9 cellular contexts compared by ENCODE assay signal in the genomic region with DNA sequence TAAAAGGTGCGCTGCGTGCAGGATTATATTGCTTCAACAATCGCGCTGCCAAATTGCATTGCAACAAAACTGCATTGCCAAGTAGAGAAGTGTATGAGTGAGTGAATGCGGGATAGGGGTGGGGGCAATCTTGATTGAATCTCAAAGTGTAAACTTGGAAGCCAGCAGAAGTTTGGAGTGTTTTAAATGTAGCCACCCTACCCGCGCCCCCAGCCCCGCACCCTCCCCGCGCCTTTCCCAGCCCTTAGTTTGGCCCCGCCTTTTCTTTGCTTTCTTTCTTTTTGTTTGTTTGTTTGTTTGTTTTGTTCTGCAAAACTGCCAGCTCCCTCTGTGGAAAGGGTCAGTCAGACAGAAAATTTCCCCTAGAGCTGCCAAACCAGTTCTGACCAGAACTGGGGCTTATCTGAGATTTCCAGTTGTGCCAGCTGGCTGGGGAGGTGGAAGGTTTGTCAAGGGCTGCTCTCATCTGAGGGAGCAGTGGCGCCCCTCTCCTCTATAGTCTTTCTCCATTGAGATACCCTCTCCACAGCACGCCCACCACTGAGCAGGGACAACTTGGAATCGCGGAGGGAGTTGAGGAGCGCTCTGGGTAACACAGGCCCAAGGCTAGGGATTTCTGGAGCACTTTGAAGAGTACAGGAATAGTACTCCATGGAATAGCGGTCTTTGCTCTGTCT. TPM values are rescaled to one million over a fixed set of nuclear protein-coding genes. Genes with fewer than 3 reads are reported as not detected.
DNase-seq lines count a peak whose midpoint lies in the region; ATAC-seq, FAIRE-seq and TF ChIP-seq lines count a peak whose summit lies in the region.
"Had no signal": no experiment of that assay in that cellular context is flagged by ENCODE, and none has a peak within 500 bp of the region (broad histone marks: within the 10 kb centered on the region; RNA-seq: fewer than 3 reads in every experiment).

No MANE protein-coding gene starts in this region.

- CTCF ChIA-PET in A549 (lab: Yijun Ruan, JAX) = no interaction called here

- peak overlapping the region; percentile 66 for H3K4me2 ChIP-seq in A549

- H3K27me3 ChIP-seq in HUES64 (ENCODE audit: insufficient read depth, low read length) (no peaks in the 10 kb centered on the region), mononuclear cell (ENCODE audit: insufficient read depth, low read length) (no peaks in the 10 kb centered on the region), aorta (ENCODE audit: control insufficient read depth in 1 of 2, insufficient read depth in 2 of 2, low read length in 1 of 2) (no peaks in the 10 kb centered on the region)

- intact Hi-C loops in aorta (cut with DNase I) = loop anchor here in 1 of 2 donors (5.0 kb wide), 2 partner anchors 35 to 95 kb away; no protein-coding TSS in a partner anchor

- no peaks in the 10 kb centered on the region for H3K4me1 ChIP-seq in A549
- no peaks in the 10 kb centered on the region for H3K4me1 ChIP-seq in HUES64 (ENCODE audit: insufficient read depth, low read length)
- peaks cover 17% of the 10 kb centered on the region for H3K4me1 ChIP-seq in mononuclear cell (ENCODE audit: insufficient read depth, low read length)
- peaks cover 1 to 8% of the 10 kb centered on the region in 2 donors for H3K4me1 ChIP-seq in aorta (ENCODE audit: control insufficient read depth in 1 of 2, insufficient read depth in 2 of 2, low read length in 2 of 2)

- TF ChIP-seq CTCF in A549 (IDR thresholded peaks at IDR 0.05) = no peak

- no peak for ATAC-seq in A549
- no peak for ATAC-seq in central memory CD8-positive, alpha-beta T cell (replicated peaks; ENCODE audit: extremely low read depth, poor library complexity, severe bottlenecking)
- ATAC-seq in aorta (ENCODE audit: low FRiP score) = no peak

- TF ChIP-seq POLR2A in A549 (IDR thresholded peaks at IDR 0.05; ENCODE audit: low read length) = no peak

- peak overlapping the region; percentile 38; the same call in 1 of the 3 replicates for H3K4me3 ChIP-seq in A549
- H3K4me3 ChIP-seq in HUES64 (ENCODE audit: low read length) = peak overlapping the region; percentile 100
- H3K4me3 ChIP-seq in mononuclear cell (ENCODE audit: low read length) = peak overlapping the region; percentile 51
- peak overlapping the region; percentile 96 to 97 for H3K4me3 ChIP-seq in aorta (ENCODE audit: low read length in 2 of 2)

- POLR2A ChIA-PET in A549 (lab: Yijun Ruan, JAX) = no interaction called here

- H3K4me1 Mint-ChIP-seq in central memory CD8-positive, alpha-beta T cell = peaks cover 20% of the 10 kb centered on the region

- H3K36me3 Mint-ChIP-seq in central memory CD8-positive, alpha-beta T cell (ENCODE audit: insufficient read depth) = peaks cover 3% of the 10 kb centered on the region

- FAIRE-seq in A549 (lab: Jason Lieb, UNC) = no peak
- FAIRE-seq: GM18507 had no signal

- H3K9ac ChIP-seq in HUES64 (ENCODE audit: low read depth, low read length) = peak overlapping the region; percentile 80

- 13% methylated on average over 15 of the region's 17 CpGs for whole genome bisulfite sequencing in A549 (ENCODE audit: missing lambda C conversion rate)
- 3% methylated on average over 16 of the region's 17 CpGs for WGBS in HUES64
- 1 to 4% methylated on average over 17 of the region's 17 CpGs for WGBS in aorta, 2 donors

- TF ChIP-seq EP300 in A549 (IDR thresholded peaks at IDR 0.05) = no peak

- H3K36me3 ChIP-seq in HUES64 (ENCODE audit: insufficient read depth, low read length) = peaks cover 7% of the 10 kb centered on the region; the same call in 1 of the 2 replicates
- no peaks in the 10 kb centered on the region for H3K36me3 ChIP-seq in aorta (ENCODE audit: control insufficient read depth in 1 of 2, insufficient read depth in 2 of 2, low read length in 1 of 2)

- DNase-seq in A549 (ENCODE audit: low read depth in 1 of 2, low spot score in 1 of 2) (no peak), aorta (no peak), NCI-H187 treated with DMSO at 0.1 percent for 48 hours (lab: John Stamatoyannopoulos, UW) (no peak)
- no peak for DNase-seq in central memory CD8-positive, alpha-beta T cell (ENCODE audit: low spot score in 2 of 2)
- no peak for DNase-seq in stimulated activated naive CD4-positive, alpha-beta T cell treated with Interleukin-2 at 50 U/mL for 16 hours (lab: John Stamatoyannopoulos, UW)
- no peak for DNase-seq in activated CD4-positive, alpha-beta T cell treated with anti-CD3 and anti-CD28 coated beads for 48 hours

- H3K27ac ChIP-seq in A549 (no peak overlapping the region), HUES64 (ENCODE audit: low read depth, low read length) (no peak overlapping the region), aorta (ENCODE audit: low read depth in 1 of 2, low read length in 2 of 2) (peak overlapping the region in 1 of 2 donors; percentile 17)

- no peaks in the 10 kb centered on the region for H3K9me3 Mint-ChIP-seq in central memory CD8-positive, alpha-beta T cell

- no peak for TF ChIP-seq RAD21 in A549 (conservative IDR thresholded peaks at IDR 0.05 in 1 of 2, IDR thresholded peaks at IDR 0.05 in 1 of 2)

- H3K27me3 Mint-ChIP-seq in central memory CD8-positive, alpha-beta T cell = peaks cover 19% of the 10 kb centered on the region

- H3K27ac Mint-ChIP-seq in central memory CD8-positive, alpha-beta T cell (ENCODE audit: low read depth) = no peak overlapping the region

- peak overlapping the region; percentile 88 for H3K4me3 Mint-ChIP-seq in central memory CD8-positive, alpha-beta T cell

- H3K9me3 ChIP-seq in A549 (no peaks in the 10 kb centered on the region), HUES64 (ENCODE audit: insufficient read depth, low read depth, low read length) (no peaks in the 10 kb centered on the region), mononuclear cell (ENCODE audit: low read depth, low read length) (no peaks in the 10 kb centered on the region), aorta (ENCODE audit: control insufficient read depth, low read length) (no peaks in the 10 kb centered on the region)

TF ChIP-seq in A549, 52 proteins besides CTCF, POLR2A, EP300 and RAD21 (continues in another document):
- TF ChIP-seq CBX8 (IDR thresholded peaks at IDR 0.05) (no peak), RCOR1 (IDR thresholded peaks at IDR 0.05; ENCODE audit: low read depth, low read length) (no peak), ZFP36 (IDR thresholded peaks at IDR 0.05; ENCODE audit: borderline replicate concordance, partially characterized antibody) (no peak), HOXA7 (CRISPR knock-in tag; IDR thresholded peaks at IDR 0.05) (no peak), HDAC2 (IDR thresholded peaks at IDR 0.05) (no peak), JUNB (IDR thresholded peaks at IDR 0.05) (no peak), NPAS2 (CRISPR knock-in tag; IDR thresholded peaks at IDR 0.05; ENCODE audit: borderline replicate concordance) (no peak), BHLHE40 (IDR thresholded peaks at IDR 0.05; ENCODE audit: low read depth, low read length) (no peak), JUN (IDR thresholded peaks at IDR 0.05) (no peak), RARB (CRISPR knock-in tag; IDR thresholded peaks at IDR 0.05) (no peak)
- TF ChIP-seq, protein P1, sequence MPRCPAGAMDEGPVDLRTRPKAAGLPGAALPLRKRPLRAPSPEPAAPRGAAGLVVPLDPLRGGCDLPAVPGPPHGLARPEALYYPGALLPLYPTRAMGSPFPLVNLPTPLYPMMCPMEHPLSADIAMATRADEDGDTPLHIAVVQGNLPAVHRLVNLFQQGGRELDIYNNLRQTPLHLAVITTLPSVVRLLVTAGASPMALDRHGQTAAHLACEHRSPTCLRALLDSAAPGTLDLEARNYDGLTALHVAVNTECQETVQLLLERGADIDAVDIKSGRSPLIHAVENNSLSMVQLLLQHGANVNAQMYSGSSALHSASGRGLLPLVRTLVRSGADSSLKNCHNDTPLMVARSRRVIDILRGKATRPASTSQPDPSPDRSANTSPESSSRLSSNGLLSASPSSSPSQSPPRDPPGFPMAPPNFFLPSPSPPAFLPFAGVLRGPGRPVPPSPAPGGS (IDR thresholded peaks at IDR 0.05) = no peak
- TF ChIP-seq, protein P2, sequence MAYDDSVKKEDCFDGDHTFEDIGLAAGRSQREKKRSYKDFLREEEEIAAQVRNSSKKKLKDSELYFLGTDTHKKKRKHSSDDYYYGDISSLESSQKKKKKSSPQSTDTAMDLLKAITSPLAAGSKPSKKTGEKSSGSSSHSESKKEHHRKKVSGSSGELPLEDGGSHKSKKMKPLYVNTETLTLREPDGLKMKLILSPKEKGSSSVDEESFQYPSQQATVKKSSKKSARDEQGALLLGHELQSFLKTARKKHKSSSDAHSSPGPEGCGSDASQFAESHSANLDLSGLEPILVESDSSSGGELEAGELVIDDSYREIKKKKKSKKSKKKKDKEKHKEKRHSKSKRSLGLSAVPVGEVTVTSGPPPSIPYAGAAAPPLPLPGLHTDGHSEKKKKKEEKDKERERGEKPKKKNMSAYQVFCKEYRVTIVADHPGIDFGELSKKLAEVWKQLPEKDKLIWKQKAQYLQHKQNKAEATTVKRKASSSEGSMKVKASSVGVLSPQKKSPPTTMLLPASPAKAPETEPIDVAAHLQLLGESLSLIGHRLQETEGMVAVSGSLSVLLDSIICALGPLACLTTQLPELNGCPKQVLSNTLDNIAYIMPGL (CRISPR knock-in tag; IDR thresholded peaks at IDR 0.05; ENCODE audit: borderline replicate concordance) = no peak

RNA-seq across cellular contexts. Expression of a gene that starts 0.7 kb away (rescaled TPM):
- not detected in 2 replicates for polyA plus RNA-seq in A549 (2011; rRNA removed)
- polyA plus RNA-seq in A549 (2012; cell fraction: cytosol; rRNA removed) = not detected in 2 replicates
- polyA plus RNA-seq in A549 (2012; cell fraction: nucleus; rRNA removed) = not detected in 2 replicates
- not detected in 3 replicates for polyA plus RNA-seq in A549 (2017; fragmentation: RNase III; extraction: RNeasy Plus Mini Kit Qiagen cat#74134 plus additional on column Dnase treatment)
- polyA minus RNA-seq in A549 (2011; rRNA and poly(A)+ RNA removed) = 1.0 TPM in 1 of 2 replicates, not detected in the other
- 8.4 TPM for polyA plus RNA-seq in HUES64 (2013, experiment 1 of 2)
- polyA plus RNA-seq in HUES64 (2013, experiment 2 of 2) = 17.8 TPM
- 5.1 TPM for total RNA-seq in mononuclear cell
- 10 to 100 TPM in 1 of 2 donors, 1 to 10 TPM in 1; 6.6 to 11.2 TPM for total RNA-seq in aorta
- 1 to 10 TPM; 2.1 to 7.5 TPM for polyA plus RNA-seq in aorta

Comparison
In these comparisons a context has a peak if more than half of its experiments do, and no peak if none do; other contexts are left out.
1. H3K4me3 ChIP-seq: peak in every context shown above with its lines; median percentile 100 in HUES64; 96 in aorta; 51 in mononuclear cell; 38 in A549.